ENCODE assay signal across 11 cellular contexts in genomic region chr9:116154976-116155699, GRCh38. TPM values are rescaled to one million over a fixed set of nuclear protein-coding genes. Genes with fewer than 3 reads are reported as not detected.
DNase-seq lines count a peak whose midpoint lies in the region; ATAC-seq and TF ChIP-seq lines count a peak whose summit lies in the region.
"Had no signal": no experiment of that assay in that cellular context is flagged by ENCODE, and none has a peak within 500 bp of the region (broad histone marks: within the 10 kb centered on the region; RNA-seq: fewer than 3 reads in every experiment).

No MANE protein-coding gene starts in this region.

- peak overlapping the region; percentile 95 for H4K91ac ChIP-seq in IMR-90 (ENCODE audit: insufficient read depth, low read depth, low read length)

- H2BK20ac ChIP-seq in IMR-90 (ENCODE audit: low read depth, low read length) = peak overlapping the region; percentile 89

- peak overlapping the region; percentile 98 for H3K23ac ChIP-seq in IMR-90 (ENCODE audit: low read depth, low read length)

- WGBS in IMR-90 (ENCODE audit: extremely low coverage in 2 of 2, insufficient read length in 1 of 2), 2 experiments = 0% methylated on average over 2 of the region's 27 CpGs; no CpG with 5 or more reads in 1 of the 2 experiments
- 2 to 4% methylated on average over 27 of the region's 27 CpGs for WGBS in esophagus, 2 donors

- peak overlapping the region; percentile 93 for H2BK120ac ChIP-seq in IMR-90 (ENCODE audit: low read depth, low read length)

- H2BK5ac ChIP-seq in IMR-90 (ENCODE audit: low read depth, low read length, poor library complexity, severe bottlenecking) = peak overlapping the region; percentile 64

- H3K27me3 ChIP-seq in A673 (replicated peaks; ENCODE audit: insufficient read depth, low read depth, low read length, poor library complexity) (no peaks in the 10 kb centered on the region), IMR-90 (ENCODE audit: control insufficient read depth, insufficient read depth, low read length) (no peaks in the 10 kb centered on the region), esophagus (ENCODE audit: control insufficient read depth in 1 of 2, insufficient read depth in 2 of 2, low read length in 2 of 2) (no peaks in the 10 kb centered on the region)

- peak overlapping the region; percentile 70 to 95 for H4K8ac ChIP-seq in IMR-90 (ENCODE audit: low read depth in 2 of 2, low read length in 2 of 2)

- peak overlapping the region; percentile 96 for H3K9ac ChIP-seq in IMR-90 (ENCODE audit: low read depth, low read length)

- no peaks in the 10 kb centered on the region for H3K9me3 ChIP-seq in A673 (ENCODE audit: low read depth, low read length, poor library complexity, severe bottlenecking)
- H3K9me3 ChIP-seq in IMR-90 (ENCODE audit: control insufficient read depth, insufficient read depth, low read length) = no peaks in the 10 kb centered on the region
- H3K9me3 ChIP-seq in esophagus (ENCODE audit: control insufficient read depth in 2 of 2, insufficient read depth in 1 of 2, low read depth in 1 of 2, low read length in 1 of 2) = no peaks in the 10 kb centered on the region

- peak overlapping the region; percentile 99 for H3K14ac ChIP-seq in IMR-90 (replicated peaks; ENCODE audit: low read depth, low read length)

- no peak overlapping the region for H3K27ac Mint-ChIP-seq in nephron progenitor cell

- peaks cover 61% of the 10 kb centered on the region for H3K4me1 Mint-ChIP-seq in nephron progenitor cell

- H3K36me3 Mint-ChIP-seq in nephron progenitor cell (ENCODE audit: low read depth) = no peaks in the 10 kb centered on the region

- H3K9me1 ChIP-seq in IMR-90 (ENCODE audit: insufficient read depth, low read length) = no peaks in the 10 kb centered on the region

- POLR2A ChIA-PET in A673 (lab: Charles Lee; ENCODE audit: low non-redundant PET) (interaction anchor here (0.7 kb wide), 1 partner anchor 561 kb away, joined by 6 read pairs; no protein-coding TSS in a partner anchor), IMR-90 (lab: Charles Lee; ENCODE audit: unreplicated experiment) (interaction anchor here (0.6 to 1.1 kb wide), 4 partner anchors 157 to 482 kb away, joined by 3 to 6 read pairs (median 4); no protein-coding TSS in a partner anchor)

- peaks cover 16% of the 10 kb centered on the region for H3K36me3 ChIP-seq in A673 (ENCODE audit: insufficient read depth, low read length, poor library complexity, severe bottlenecking)
- peaks cover 18% of the 10 kb centered on the region for H3K36me3 ChIP-seq in IMR-90 (ENCODE audit: control insufficient read depth, insufficient read depth, low read length)
- H3K36me3 ChIP-seq in esophagus (ENCODE audit: control insufficient read depth in 2 of 2, insufficient read depth in 2 of 2, low read length in 1 of 2) = no peaks in the 10 kb centered on the region
- H3K36me3 ChIP-seq: WERI-Rb-1 had no signal

- H3K4me1 ChIP-seq in A673 (ENCODE audit: insufficient read depth, low read length, poor library complexity, severe bottlenecking) (peaks cover 42% of the 10 kb centered on the region), IMR-90 (ENCODE audit: control insufficient read depth, insufficient read depth, low read length) (peaks cover 9% of the 10 kb centered on the region), esophagus (ENCODE audit: control insufficient read depth in 2 of 2, insufficient read depth in 2 of 2, low read length in 1 of 2) (peaks cover 4% of the 10 kb centered on the region in 2 donors)

- H3K4ac ChIP-seq in IMR-90 (ENCODE audit: low read depth, low read length) = peak overlapping the region; percentile 96

- no peak for TF ChIP-seq CTCF in A673 (conservative IDR thresholded peaks at IDR 0.05; ENCODE audit: low read depth, low read length)
- no peak for TF ChIP-seq CTCF in IMR-90 (conservative IDR thresholded peaks at IDR 0.05; ENCODE audit: low read depth, low read length)
- no peak for TF ChIP-seq CTCF in nephron progenitor cell (IDR thresholded peaks at IDR 0.05)

- intact Hi-C loops in A673 (cut with micrococcal nuclease; ENCODE audit: unreplicated experiment) = loop anchor here (5.0 to 10.0 kb wide), 8 partner anchors 77 to 563 kb away; no protein-coding TSS in a partner anchor
- intact Hi-C loops in IMR-90 (cut with micrococcal nuclease) = loop anchor here (5.0 to 10.0 kb wide), 7 partner anchors 53 to 490 kb away; no protein-coding TSS in a partner anchor

- peak; percentile 8 for ATAC-seq in IMR-90 (ENCODE audit: low read depth)
- no peak for ATAC-seq in GM21576 (IDR thresholded peaks at IDR 0.05; ENCODE audit: unreplicated experiment)
- ATAC-seq in GM19324 (IDR thresholded peaks at IDR 0.05; ENCODE audit: low FRiP score, unreplicated experiment) = no peak

- peak overlapping the region; percentile 92 for H3K27ac ChIP-seq in A673 (ENCODE audit: low read depth, low read length, poor library complexity, severe bottlenecking)
- peak overlapping the region; percentile 93 for H3K27ac ChIP-seq in IMR-90 (ENCODE audit: insufficient read depth, low read length)
- H3K27ac ChIP-seq in esophagus (ENCODE audit: low read depth in 2 of 2, low read length in 1 of 2) = peak overlapping the region; percentile 34 to 49
- H3K27ac ChIP-seq: WERI-Rb-1 had no signal

- dilution Hi-C loops in IMR-90 (cut with HindIII; ENCODE audit: low sequenced_read_pairs, unreplicated experiment) = no loop called here

- no peaks in the 10 kb centered on the region for H3K9me3 Mint-ChIP-seq in nephron progenitor cell

- peaks cover 43% of the 10 kb centered on the region for H3K27me3 Mint-ChIP-seq in nephron progenitor cell (ENCODE audit: low read depth, poor library complexity)

- CTCF ChIA-PET in A673 (lab: Charles Lee) (interaction anchor here (1.0 kb wide), 1 partner anchor 564 kb away, joined by 3 read pairs; no protein-coding TSS in a partner anchor), IMR-90 (lab: Yijun Ruan, JAX) (interaction anchor here (0.6 kb wide), 2 partner anchors 51 to 80 kb away, joined by 3 to 4 read pairs; no protein-coding TSS in a partner anchor)

- H3K4me3 ChIP-seq in A673 (ENCODE audit: low read depth, low read length, poor library complexity, severe bottlenecking) = peak overlapping the region; percentile 81
- H3K4me3 ChIP-seq in IMR-90 (ENCODE audit: insufficient read depth, low read depth, low read length) = peak overlapping the region; percentile 95
- H3K4me3 ChIP-seq in esophagus (ENCODE audit: low read depth in 1 of 2, low read length in 2 of 2) = peak overlapping the region; percentile 57 to 62

- H4K20me1 ChIP-seq in IMR-90 (ENCODE audit: insufficient read depth, low read length) = peaks cover 19% of the 10 kb centered on the region

- peak overlapping the region; percentile 85 for H3K4me3 Mint-ChIP-seq in nephron progenitor cell

- peak; percentile 1; the same call in 1 of the 2 replicates for TF ChIP-seq RAD21 in IMR-90 (IDR thresholded peaks at IDR 0.05; ENCODE audit: low read length)

- H3K18ac ChIP-seq in IMR-90 (ENCODE audit: low read depth, low read length) = peak overlapping the region; percentile 98

- DNase-seq in A673 (ENCODE audit: low spot score) (peak; percentile 69), IMR-90 (peak; percentile 82), nephron progenitor cell (peak; percentile 20), NCI-H2227 treated with DMSO at 0.1 percent for 48 hours (lab: John Stamatoyannopoulos, UW) (no peak), T-helper 1 cell (no peak)
- DNase-seq: C1 segment of cervical spinal cord, NCI-H1092 treated with DMSO at 0.1 percent for 48 hours had no signal

- peak; percentile 73; the same call in 1 of the 2 replicates for TF ChIP-seq POLR2A in IMR-90 (IDR thresholded peaks at IDR 0.05; ENCODE audit: low read depth, low read length)

- H2AFZ ChIP-seq in IMR-90 (replicated peaks; ENCODE audit: low read length, poor library complexity) = peak overlapping the region; percentile 83

- H2AK5ac ChIP-seq in IMR-90 (ENCODE audit: low read depth, low read length) = peak overlapping the region; percentile 84; the same call in 1 of the 2 replicates

- in situ Hi-C loops in IMR-90 (cut with MboI; ENCODE audit: low sequenced_read_pairs) = loop anchor here (10.0 kb wide), 3 partner anchors 420 to 560 kb away; no protein-coding TSS in a partner anchor

- peak overlapping the region; percentile 88 for H3K56ac ChIP-seq in IMR-90 (ENCODE audit: extremely low read depth, insufficient read depth, low read length)

- H2BK15ac ChIP-seq in IMR-90 (ENCODE audit: low read depth, low read length) = peak overlapping the region; percentile 77

- H3K4me2 ChIP-seq in IMR-90 (ENCODE audit: low read depth, low read length) = peak overlapping the region; percentile 93

- peaks cover 19 to 55% of the 10 kb centered on the region in 2 experiments for H3K79me1 ChIP-seq in IMR-90 (ENCODE audit: low read depth in 1 of 2, low read length in 2 of 2)

- H4K5ac ChIP-seq in IMR-90 (ENCODE audit: low read depth, low read length) = peak overlapping the region; percentile 98

- peak overlapping the region; percentile 88 for H2AK9ac ChIP-seq in IMR-90 (replicated peaks; ENCODE audit: low read depth, low read length, poor library complexity)

- TSS peak; percentile 33 for BruUV-seq in A673 (replicated peaks; lab: Mats Ljungman, UMichigan)
- BruUV-seq in IMR-90 (replicated peaks; lab: Mats Ljungman, UMichigan) = no TSS peak

TF ChIP-seq in IMR-90, 13 proteins besides CTCF, POLR2A, EP300 and RAD21 (continues in another document):
- no peak for TF ChIP-seq CHD1 (IDR thresholded peaks at IDR 0.05; ENCODE audit: low read depth, low read length)
- TF ChIP-seq MXI1 (IDR thresholded peaks at IDR 0.05; ENCODE audit: borderline replicate concordance, low read depth, low read length) = no peak; the same call in 1 of the 2 replicates
- no peak for TF ChIP-seq SMC3 (IDR thresholded peaks at IDR 0.05; ENCODE audit: low read depth, low read length)
- TF ChIP-seq BHLHE40 (IDR thresholded peaks at IDR 0.05; ENCODE audit: low read depth, low read length) = no peak
- no peak for TF ChIP-seq FOS (IDR thresholded peaks at IDR 0.05; ENCODE audit: low read depth, low read length)
- no peak for TF ChIP-seq USF2 (IDR thresholded peaks at IDR 0.05; ENCODE audit: low read depth, low read length)
- no peak for TF ChIP-seq MAFK (IDR thresholded peaks at IDR 0.05; ENCODE audit: low read depth, low read length)
- no peak for TF ChIP-seq RFX5 (IDR thresholded peaks at IDR 0.05; ENCODE audit: low read depth, low read length)
- TF ChIP-seq MAZ (IDR thresholded peaks at IDR 0.05; ENCODE audit: borderline replicate concordance, low read depth, low read length) = no peak; the same call in 1 of the 2 replicates

RNA-seq across cellular contexts. Expression of gene PAPPA, which starts 1.5 kb away (rescaled TPM):
- total RNA-seq in A673 (2021) = 44.0 and 47.4 TPM in 2 replicates
- total RNA-seq in IMR-90 (2012; rRNA removed) = 11.7 and 12.4 TPM in 2 replicates
- 8.3 and 8.6 TPM in 2 replicates for polyA plus RNA-seq in IMR-90 (2012; rRNA removed)
- polyA plus RNA-seq in IMR-90 (2012; cell fraction: cytosol; rRNA removed) = 3.3 and 7.5 TPM in 2 replicates
- 7.6 and 18.5 TPM in 2 replicates for polyA plus RNA-seq in IMR-90 (2012; cell fraction: nucleus; rRNA removed; ENCODE audit: low replicate concordance)
- 1 to 10 TPM in 1 of 2 donors, under 1 TPM in 1; 0.98 to 1.1 TPM for polyA plus RNA-seq in esophagus

Comparison
In these comparisons a context has a peak if more than half of its experiments do, and no peak if none do; other contexts are left out.
1. DNase-seq: peak in A673 (single experiment), IMR-90 (single experiment) and nephron progenitor cell (single experiment); none in NCI-H2227 treated with DMSO at 0.1 percent for 48 hours (single experiment) and T-helper 1 cell (0 of 5).
2. H3K27ac ChIP-seq: peak in every context shown above with its lines; median percentile 93 in IMR-90; 92 in A673; 42 in esophagus.
3. Peak in every context shown above with its lines, with median percentiles within 50 percentile points of each other: H3K4me3 ChIP-seq.